ENCODE assay signal across 14 cellular contexts in genomic region chr13:95509521-95510315, GRCh38. TPM values are rescaled to one million over a fixed set of nuclear protein-coding genes. Genes with fewer than 3 reads are reported as not detected.
DNase-seq lines count a peak whose midpoint lies in the region; ATAC-seq lines count a peak whose summit lies in the region.
"Had no signal": no experiment of that assay in that cellular context is flagged by ENCODE, and none has a peak within 500 bp of the region (broad histone marks: within the 10 kb centered on the region; RNA-seq: fewer than 3 reads in every experiment).

No MANE protein-coding gene starts in this region.

- no peaks in the 10 kb centered on the region for H3K9me3 ChIP-seq in SJCRH30 (replicated peaks)

- ATAC-seq in GM18858 (IDR thresholded peaks at IDR 0.05; ENCODE audit: unreplicated experiment) = no peak
- ATAC-seq: stimulated activated naive B cell treated with anti-CD40 and anti-IgM and Interleukin-4, amounts not matched to agents 10 μg/mL and 1 μg/mL and 100 μg/mL, for 72 hours; T-cell had no signal

- no peaks in the 10 kb centered on the region for H3K27me3 ChIP-seq in SJCRH30

- DNase-seq in CD1c-positive myeloid dendritic cell (ENCODE audit: extremely low spot score) (peak; percentile 72), Kasumi-1 (lab: John Stamatoyannopoulos, UW) (peak; percentile 90 to 91), UCSD-AML1 (lab: John Stamatoyannopoulos, UW; ENCODE audit: unreplicated experiment) (peak; percentile 17), kidney glomerular epithelial cell (lab: John Stamatoyannopoulos, UW) (peak; percentile 26), SK-N-DZ (ENCODE audit: low spot score) (no peak), SJCRH30 (no peak)
- DNase-seq in activated T-cell treated with anti-CD3 and anti-CD28 coated beads, Interleukin-2, amount 50 U/mL, for 1 hour = no peak
- DNase-seq: activated CD4-positive, alpha-beta memory T cell treated with anti-CD3 and anti-CD28 coated beads, Interleukin-2, amount 10 ng/mL, durations not matched to agents 7 days and 5 days; activated naive CD8-positive, alpha-beta T cell treated with anti-CD3 and anti-CD28 coated beads, Interleukin-2, amount 10 ng/mL, durations not matched to agents 7 days and 5 days; NCI-H345; stimulated activated naive B cell treated with anti-CD40 and anti-IgM and Interleukin-4, amounts not matched to agents 10 μg/mL and 1 μg/mL and 100 μg/mL, for 72 hours; T-cell had no signal

- H3K4me1 ChIP-seq in SJCRH30 = no peaks in the 10 kb centered on the region

- no peak overlapping the region for H3K4me3 ChIP-seq in SJCRH30

- no peak overlapping the region for H3K27ac ChIP-seq in SJCRH30

- no peaks in the 10 kb centered on the region for H3K36me3 ChIP-seq in SJCRH30

RNA-seq across cellular contexts. Expression of gene CLDN10, which starts 42.8 kb away (rescaled TPM):
- 4.9 and 6.2 TPM in 2 replicates for polyA plus RNA-seq in SK-N-DZ (2014; cell fraction: cytosol; rRNA removed)
- 1.7 and 3.0 TPM in 2 replicates for polyA plus RNA-seq in SK-N-DZ (2014; cell fraction: nucleus; rRNA removed)
- total RNA-seq in SJCRH30 (2014; rRNA removed; shearing (Covaris generic)) = 0.05 TPM in 1 of 2 replicates, not detected in the other
- total RNA-seq: activated CD4-positive, alpha-beta memory T cell treated with anti-CD3 and anti-CD28 coated beads, Interleukin-2, amount 10 ng/mL, durations not matched to agents 7 days and 5 days; activated naive CD8-positive, alpha-beta T cell treated with anti-CD3 and anti-CD28 coated beads, Interleukin-2, amount 10 ng/mL, durations not matched to agents 7 days and 5 days had no signal
- polyA plus RNA-seq: BJ had no signal

Comparison
In these comparisons a context has a peak if more than half of its experiments do, and no peak if none do; other contexts are left out.
1. DNase-seq: peak in CD1c-positive myeloid dendritic cell (single experiment), Kasumi-1 (2 of 2), UCSD-AML1 (single experiment) and kidney glomerular epithelial cell (single experiment); none in activated T-cell treated with anti-CD3 and anti-CD28 coated beads, Interleukin-2, amount 50 U/mL, for 1 hour (single experiment), SK-N-DZ (single experiment) and SJCRH30 (0 of 2).